ENCODE assay signal across 16 cellular contexts in the genomic region with DNA sequence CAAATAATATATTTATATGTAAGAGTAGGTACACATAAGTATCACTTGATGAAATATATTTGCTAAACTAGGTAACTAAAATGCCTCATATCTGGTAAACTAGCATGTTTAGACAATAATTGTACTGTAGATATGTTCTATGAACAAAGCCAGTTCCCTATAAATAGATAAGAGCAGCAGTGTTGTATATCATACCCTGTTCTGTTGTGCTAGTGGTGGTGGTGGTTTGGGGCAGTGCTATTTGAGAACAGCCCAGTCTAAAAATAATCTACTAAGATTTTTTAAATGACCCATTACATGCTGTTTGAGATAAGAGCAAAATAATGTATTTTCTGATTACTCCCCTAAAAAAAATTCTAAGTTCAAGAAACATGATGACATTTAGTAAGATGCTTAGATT.
A peak's percentile ranks its signal among the peaks of the same experiment; 100 is the strongest.
DNase-seq lines count a peak whose midpoint lies in the region; FAIRE-seq and TF ChIP-seq lines count a peak whose summit lies in the region.
"Had no signal": no experiment of that assay in that cellular context is flagged by ENCODE, and none has a peak within 500 bp of the region (broad histone marks: within the 10 kb centered on the region; RNA-seq: fewer than 3 reads in every experiment).

No MANE protein-coding gene starts in this region.

- no peak for FAIRE-seq in keratinocyte (lab: Jason Lieb, UNC)
- FAIRE-seq: D721Med, GM12891 had no signal

- intact Hi-C loops in lower leg skin (cut with DNase I; ENCODE audit: low total_unique reads), result no loop called here

- H3K36me3 ChIP-seq in keratinocyte (ENCODE audit: control insufficient read depth in 2 of 2, extremely low read depth in 1 of 2, insufficient read depth in 2 of 2, low read length in 2 of 2) (no peaks in the 10 kb centered on the region), skeletal muscle tissue (ENCODE audit: control insufficient read depth in 3 of 3, insufficient read depth in 3 of 3, low read length in 3 of 3) (no peaks in the 10 kb centered on the region)

- H3K9me3 ChIP-seq in keratinocyte (ENCODE audit: control insufficient read depth, low read depth, low read length) (no peaks in the 10 kb centered on the region), skeletal muscle tissue (ENCODE audit: control insufficient read depth in 3 of 3, low read length in 3 of 3) (no peaks in the 10 kb centered on the region)

- dilution Hi-C loops in keratinocyte (cut with MboI; ENCODE audit: extremely low pct_ligation_motif_present, low sequenced_read_pairs), result no loop called here

- TF ChIP-seq POLR2A in lower leg skin (IDR thresholded peaks at IDR 0.05), result no peak

- peak overlapping the region; percentile 28 for H3K4me2 ChIP-seq in keratinocyte (ENCODE audit: control insufficient read depth, extremely low read depth, insufficient read depth, low read depth, low read length)
- H3K4me2 ChIP-seq: PC-9 had no signal

- H3K9ac ChIP-seq in keratinocyte (ENCODE audit: control insufficient read depth, extremely low read depth, insufficient read depth, low read length), result no peak overlapping the region
- no peak overlapping the region for H3K9ac ChIP-seq in skeletal muscle tissue (ENCODE audit: low read depth in 1 of 3, low read length in 3 of 3)

- H3K4me3 ChIP-seq in keratinocyte (ENCODE audit: control insufficient read depth in 2 of 3, extremely low read depth in 1 of 3, insufficient read depth in 2 of 3, low read depth in 1 of 3, low read length in 3 of 3) (no peak overlapping the region), skeletal muscle tissue (ENCODE audit: low read length in 3 of 3) (no peak overlapping the region), lower leg skin (ENCODE audit: low read depth, poor library complexity, severe bottlenecking) (no peak overlapping the region)
- H3K4me3 ChIP-seq: GM23338, PC-9 had no signal

- no peaks in the 10 kb centered on the region for H4K20me1 ChIP-seq in keratinocyte (ENCODE audit: control insufficient read depth, extremely low read depth, insufficient read depth, low read length)

- H3K9me1 ChIP-seq in keratinocyte (ENCODE audit: control insufficient read depth, extremely low read depth, insufficient read depth, low read length), result no peaks in the 10 kb centered on the region

- TF ChIP-seq CTCF in keratinocyte (optimal IDR thresholded peaks at IDR 0.05 in 1 of 3, IDR thresholded peaks at IDR 0.05 in 1 of 3, conservative IDR thresholded peaks at IDR 0.05 in 1 of 3; ENCODE audit: extremely low read depth in 1 of 3, insufficient read depth in 2 of 3, low read length in 3 of 3) (no peak), lower leg skin (IDR thresholded peaks at IDR 0.05) (no peak)

- H3K27ac ChIP-seq in keratinocyte (ENCODE audit: control insufficient read depth, insufficient read depth, low read length) (peak overlapping the region; percentile 25), skeletal muscle tissue (ENCODE audit: low read depth, low read length) (peak overlapping the region; percentile 49)
- H3K27ac ChIP-seq: PC-9, RWPE1 had no signal

- DNase-seq in NCI-H146 treated with DMSO at 0.1 percent for 48 hours (lab: John Stamatoyannopoulos, UW; ENCODE audit: unreplicated experiment) (peak; percentile 51), OCI-M1 (lab: John Stamatoyannopoulos, UW) (peak; percentile 84), keratinocyte (ENCODE audit: low read depth, low spot score) (no peak), lower leg skin (ENCODE audit: low spot score in 2 of 2) (no peak), hippocampal formation (lab: John Stamatoyannopoulos, UW) (no peak), SIG-M5 (lab: John Stamatoyannopoulos, UW) (no peak)
- DNase-seq: ACHN; CD8-positive, alpha-beta memory T cell; NCI-H1694; NCI-H510A; PC-9 had no signal

- no peaks in the 10 kb centered on the region for H3K27me3 ChIP-seq in keratinocyte (ENCODE audit: control insufficient read depth, extremely low read depth, insufficient read depth, low read length)
- no peaks in the 10 kb centered on the region for H3K27me3 ChIP-seq in skeletal muscle tissue (ENCODE audit: control insufficient read depth in 3 of 3, insufficient read depth in 3 of 3, low read length in 3 of 3)

- peak overlapping the region; percentile 32 for H2AFZ ChIP-seq in keratinocyte (ENCODE audit: control insufficient read depth, low read length)
- H2AFZ ChIP-seq: GM23338, PC-9 had no signal

- H3K4me1 ChIP-seq in keratinocyte (ENCODE audit: control insufficient read depth, extremely low read depth, insufficient read depth, low read length), result peaks cover 11% of the 10 kb centered on the region
- peaks cover 0 to 6% (median 5%) of the 10 kb centered on the region in 3 donors for H3K4me1 ChIP-seq in skeletal muscle tissue (ENCODE audit: control insufficient read depth in 3 of 3, insufficient read depth in 3 of 3, low read length in 3 of 3)

- no peaks in the 10 kb centered on the region for H3K79me2 ChIP-seq in keratinocyte (ENCODE audit: control insufficient read depth, insufficient read depth, low read length)

Comparison
In these comparisons a context has a peak if more than half of its experiments do, and no peak if none do; other contexts are left out.
1. DNase-seq: peak in NCI-H146 treated with DMSO at 0.1 percent for 48 hours (single experiment) and OCI-M1 (single experiment); none in keratinocyte (single experiment), lower leg skin (0 of 2), hippocampal formation (0 of 2) and SIG-M5 (single experiment).